In the genomic region with DNA sequence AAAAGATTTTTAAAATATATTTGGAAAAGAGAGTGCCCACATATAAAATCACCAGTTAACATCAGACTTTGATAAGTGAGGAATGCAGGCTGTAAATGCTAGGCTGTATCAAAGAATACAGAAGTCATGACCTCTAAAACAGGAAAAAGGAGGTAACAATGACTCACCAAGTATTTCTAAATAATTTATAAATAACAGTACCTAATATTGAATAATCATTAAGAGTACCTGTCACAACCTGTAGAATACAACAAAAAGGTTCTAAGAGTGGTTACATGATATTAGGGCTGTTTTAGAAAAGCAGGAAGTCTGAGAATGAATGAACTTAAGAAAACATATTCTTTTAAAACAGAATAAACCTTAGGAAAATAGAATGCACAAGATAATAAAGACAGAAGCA, we compare ENCODE assay signal across 8 cellular contexts.
"Had no signal": no experiment of that assay in that cellular context is flagged by ENCODE, and none has a peak within 500 bp of the region (broad histone marks: within the 10 kb centered on the region; RNA-seq: fewer than 3 reads in every experiment).

No MANE protein-coding gene starts in this region.

- DNase-seq: GDM1, GF-D8 had no signal

- H3K4me3 ChIP-seq: GM12878 had no signal

- FAIRE-seq: G401.6, GM12878, GM12891, GM12892, GM18507, GM19239 had no signal
